Comparison of ENCODE assay signal across 8 cellular contexts in genomic region chr19:34096020-34096915, GRCh38.
A peak's percentile ranks its signal among the peaks of the same experiment; 100 is the strongest.
DNase-seq lines count a peak whose midpoint lies in the region; ATAC-seq and TF ChIP-seq lines count a peak whose summit lies in the region.

No MANE protein-coding gene starts in this region.

- no peak overlapping the region for H3K9ac ChIP-seq in smooth muscle cell (ENCODE audit: low read depth)

- TF ChIP-seq CTCF in smooth muscle cell (IDR thresholded peaks at IDR 0.05; ENCODE audit: borderline replicate concordance, insufficient read depth, poor library complexity, severe bottlenecking), result peak; percentile 72

- no peaks in the 10 kb centered on the region for H3K79me2 ChIP-seq in smooth muscle cell (ENCODE audit: low read depth)

- H3K4me3 ChIP-seq in right cardiac atrium (ENCODE audit: low read length), result peak overlapping the region; percentile 2
- no peak overlapping the region for H3K4me3 ChIP-seq in smooth muscle cell

- ATAC-seq in right cardiac atrium (peak; percentile 33 to 64), HG03045 (IDR thresholded peaks at IDR 0.05; ENCODE audit: unreplicated experiment) (no peak), GM18867 (IDR thresholded peaks at IDR 0.05; ENCODE audit: unreplicated experiment) (no peak)

- in situ Hi-C loops in ACHN (cut with HindIII; ENCODE audit: low pct_ligation_motif_present, low pct_unique_long_range_greater_than_20kb, low sequenced_read_pairs), result no loop called here

- H2AFZ ChIP-seq in smooth muscle cell (ENCODE audit: low read depth), result no peak overlapping the region

- no peak overlapping the region for H3K27ac ChIP-seq in right cardiac atrium (ENCODE audit: low read length)
- H3K27ac ChIP-seq in smooth muscle cell (ENCODE audit: low read depth), result no peak overlapping the region

- no peaks in the 10 kb centered on the region for H4K20me1 ChIP-seq in smooth muscle cell (ENCODE audit: low read depth)

- no peak overlapping the region for H3K4me2 ChIP-seq in smooth muscle cell

- no peaks in the 10 kb centered on the region for H3K9me3 ChIP-seq in right cardiac atrium (ENCODE audit: control insufficient read depth, low read length)
- H3K9me3 ChIP-seq in smooth muscle cell (replicated peaks; ENCODE audit: low read depth), result no peaks in the 10 kb centered on the region

- intact Hi-C loops in right cardiac atrium (cut with DNase I), result loop anchor here in 3 of 4 donors (2.0 to 10.0 kb wide), 3 partner anchors 317 to 321 kb away; no protein-coding TSS in a partner anchor

- peak; percentile 51 for DNase-seq in ACHN
- DNase-seq in GM19238 (ENCODE audit: insufficient read length, low spot score), result peak; percentile 14
- peak; percentile 43 for DNase-seq in NCI-H2196 treated with DMSO at 0.1 percent for 48 hours (lab: John Stamatoyannopoulos, UW; ENCODE audit: unreplicated experiment)
- DNase-seq in amniotic epithelial cell (ENCODE audit: low read depth), result peak; percentile 52
- no peak for DNase-seq in right cardiac atrium
- no peak for DNase-seq in smooth muscle cell (lab: John Stamatoyannopoulos, UW; ENCODE audit: unreplicated experiment)

- H3F3A ChIP-seq in smooth muscle cell (ENCODE audit: low read depth), result no peaks in the 10 kb centered on the region

- H3K27me3 ChIP-seq in right cardiac atrium (ENCODE audit: control insufficient read depth, insufficient read depth), result no peaks in the 10 kb centered on the region
- H3K27me3 ChIP-seq in smooth muscle cell (ENCODE audit: low read depth), result peaks cover 18% of the 10 kb centered on the region

- H3K36me3 ChIP-seq in smooth muscle cell (ENCODE audit: low read depth), result no peaks in the 10 kb centered on the region

- 23% methylated on average over 14 of the region's 14 CpGs for WGBS in right cardiac atrium
- 30% methylated on average over 14 of the region's 14 CpGs for WGBS in smooth muscle cell (ENCODE audit: low lambda C conversion rate)

- H3K4me1 ChIP-seq in right cardiac atrium (ENCODE audit: control insufficient read depth, insufficient read depth, low read length) (no peaks in the 10 kb centered on the region), smooth muscle cell (ENCODE audit: low read depth) (no peaks in the 10 kb centered on the region)

Comparison
In these comparisons a context has a peak if more than half of its experiments do, and no peak if none do; other contexts are left out.
1. DNase-seq: peak in ACHN (single experiment), GM19238 (single experiment), NCI-H2196 treated with DMSO at 0.1 percent for 48 hours (single experiment) and amniotic epithelial cell (single experiment); none in right cardiac atrium (0 of 3) and smooth muscle cell (single experiment).
2. ATAC-seq: peak in right cardiac atrium (2 of 2); none in HG03045 (single experiment) and GM18867 (single experiment).